27 cellular contexts compared by ENCODE assay signal in the genomic region with DNA sequence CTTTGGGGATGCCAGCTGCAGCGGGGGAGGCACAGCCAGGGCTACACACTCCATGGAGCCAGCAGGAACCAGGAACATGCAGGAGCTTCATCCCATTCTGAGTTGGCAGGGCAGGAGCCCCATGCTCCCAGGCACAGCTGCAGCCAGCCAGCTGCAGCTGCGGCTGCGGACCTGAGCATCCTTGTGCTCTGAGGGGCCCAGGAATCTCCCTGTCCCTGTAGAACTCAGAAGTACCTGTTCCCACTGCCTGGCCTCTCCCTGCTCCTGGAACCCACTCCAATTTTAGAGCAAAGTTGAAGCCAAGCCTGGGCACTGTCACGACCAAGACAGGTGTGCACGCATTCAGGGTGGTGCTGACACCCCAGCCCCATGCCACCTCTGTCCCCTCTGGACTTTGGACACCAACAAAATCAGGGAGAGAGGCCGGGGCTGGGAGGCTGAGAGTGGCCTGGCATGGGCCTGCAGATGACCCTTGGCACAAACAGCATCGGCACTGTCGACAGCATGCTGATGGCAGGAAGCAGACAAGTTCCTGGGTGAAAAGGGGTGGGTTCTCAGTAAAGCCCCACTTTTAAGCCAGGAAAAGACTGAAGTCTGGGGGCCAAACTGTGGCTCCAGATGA.
"Had no signal": no experiment of that assay in that cellular context is flagged by ENCODE, and none has a peak within 500 bp of the region (broad histone marks: within the 10 kb centered on the region; RNA-seq: fewer than 3 reads in every experiment).

No MANE protein-coding gene starts in this region.

- ATAC-seq: body of pancreas, T-cell had no signal

- H3K4me3 Mint-ChIP-seq: activated CD4-positive, alpha-beta memory T cell treated with anti-CD3 and anti-CD28 coated beads, Interleukin-2, amount 10 ng/mL, durations not matched to agents 7 days and 5 days; activated CD4-positive, alpha-beta T cell treated with anti-CD3 and anti-CD28 coated beads, Interleukin-2, amount 10 ng/mL, durations not matched to agents 7 days and 5 days; activated naive CD4-positive, alpha-beta T cell treated with anti-CD3 and anti-CD28 coated beads, Interleukin-2, amount 50 U/mL, for 24 hours; activated T-helper 1 cell treated with anti-CD3 and anti-CD28 coated beads, Interleukin-12 subunit alpha, Interleukin-12 subunit beta, Interleukin-2, Interleukin-4 antibody, amounts not matched to agents 30 ng/mL and 10 ng/mL and 1 ng/mL, durations not matched to agents 14 hours and 24 hours and 36 hours; central memory CD8-positive, alpha-beta T cell; T-cell had no signal

- H3K36me3 Mint-ChIP-seq: activated naive CD4-positive, alpha-beta T cell treated with anti-CD3 and anti-CD28 coated beads, Interleukin-2, amount 50 U/mL, for 24 hours; T-cell had no signal

- H3K9me3 ChIP-seq: ascending aorta, body of pancreas, MG63 had no signal

- H3K36me3 ChIP-seq: ascending aorta, MG63 had no signal

- H3K27ac Mint-ChIP-seq: activated CD4-positive, alpha-beta memory T cell treated with anti-CD3 and anti-CD28 coated beads, Interleukin-2, amount 10 ng/mL, durations not matched to agents 7 days and 5 days; activated CD4-positive, alpha-beta T cell treated with anti-CD3 and anti-CD28 coated beads, Interleukin-2, amount 10 ng/mL, durations not matched to agents 7 days and 5 days; activated naive CD4-positive, alpha-beta T cell treated with anti-CD3 and anti-CD28 coated beads, Interleukin-2, amount 50 U/mL, for 24 hours; activated T-helper 1 cell treated with anti-CD3 and anti-CD28 coated beads, Interleukin-12 subunit alpha, Interleukin-12 subunit beta, Interleukin-2, Interleukin-4 antibody, amounts not matched to agents 30 ng/mL and 10 ng/mL and 1 ng/mL, durations not matched to agents 14 hours and 24 hours and 36 hours; T-cell had no signal

- H3K27me3 ChIP-seq: ascending aorta, body of pancreas, MG63 had no signal

- DNase-seq: activated CD4-positive, alpha-beta memory T cell treated with anti-CD3 and anti-CD28 coated beads, Interleukin-2, amount 10 ng/mL, durations not matched to agents 7 days and 5 days; activated CD4-positive, alpha-beta T cell treated with anti-CD3 and anti-CD28 coated beads, Interleukin-2, amount 10 ng/mL, durations not matched to agents 7 days and 5 days; activated CD4-positive, CD25-positive, alpha-beta regulatory T cell; activated effector memory CD4-positive, alpha-beta T cell treated with Interleukin-2 at 50 U/mL for 16 hours; activated naive CD4-positive, alpha-beta T cell; activated T-cell treated with anti-CD3 and anti-CD28 coated beads for 4 hours; MG63; NCI-H1105; NCI-H1436; NCI-H1694 treated with DMSO at 0.1 percent for 48 hours; NCI-H2029 treated with DMSO at 0.1 percent for 48 hours; NCI-H345; NCI-H510A; NCI-H526 treated with DMSO at 0.1 percent for 48 hours; NCI-H82; SHP77 treated with DMSO at 0.1 percent for 48 hours; T-cell; T-helper 2 cell; T1000 had no signal

- H3K4me3 ChIP-seq: ascending aorta, body of pancreas, MG63 had no signal

- H3K4me1 ChIP-seq: ascending aorta, body of pancreas had no signal

- H3K27ac ChIP-seq: ascending aorta, body of pancreas, KMS-11, VCaP had no signal

- H3K4me1 Mint-ChIP-seq: activated CD4-positive, alpha-beta memory T cell treated with anti-CD3 and anti-CD28 coated beads, Interleukin-2, amount 10 ng/mL, durations not matched to agents 7 days and 5 days; activated CD4-positive, alpha-beta T cell treated with anti-CD3 and anti-CD28 coated beads, Interleukin-2, amount 10 ng/mL, durations not matched to agents 7 days and 5 days; activated naive CD4-positive, alpha-beta T cell treated with anti-CD3 and anti-CD28 coated beads, Interleukin-2, amount 50 U/mL, for 24 hours; central memory CD8-positive, alpha-beta T cell; T-cell had no signal

- H3K9ac ChIP-seq: KMS-11 had no signal

- FAIRE-seq: bronchial epithelial cell had no signal

- H3K4me2 ChIP-seq: KMS-11 had no signal

- H3K9me3 Mint-ChIP-seq: activated CD4-positive, alpha-beta T cell treated with anti-CD3 and anti-CD28 coated beads, Interleukin-2, amount 10 ng/mL, durations not matched to agents 7 days and 5 days; activated naive CD4-positive, alpha-beta T cell treated with anti-CD3 and anti-CD28 coated beads, Interleukin-2, amount 50 U/mL, for 24 hours; central memory CD8-positive, alpha-beta T cell had no signal

- H3K27me3 Mint-ChIP-seq: activated CD4-positive, alpha-beta memory T cell treated with anti-CD3 and anti-CD28 coated beads, Interleukin-2, amount 10 ng/mL, durations not matched to agents 7 days and 5 days; activated CD4-positive, alpha-beta T cell treated with anti-CD3 and anti-CD28 coated beads, Interleukin-2, amount 10 ng/mL, durations not matched to agents 7 days and 5 days; activated naive CD4-positive, alpha-beta T cell treated with anti-CD3 and anti-CD28 coated beads, Interleukin-2, amount 50 U/mL, for 24 hours; central memory CD8-positive, alpha-beta T cell; T-cell had no signal
